ENCODE assay signal across 8 cellular contexts in the genomic region with DNA sequence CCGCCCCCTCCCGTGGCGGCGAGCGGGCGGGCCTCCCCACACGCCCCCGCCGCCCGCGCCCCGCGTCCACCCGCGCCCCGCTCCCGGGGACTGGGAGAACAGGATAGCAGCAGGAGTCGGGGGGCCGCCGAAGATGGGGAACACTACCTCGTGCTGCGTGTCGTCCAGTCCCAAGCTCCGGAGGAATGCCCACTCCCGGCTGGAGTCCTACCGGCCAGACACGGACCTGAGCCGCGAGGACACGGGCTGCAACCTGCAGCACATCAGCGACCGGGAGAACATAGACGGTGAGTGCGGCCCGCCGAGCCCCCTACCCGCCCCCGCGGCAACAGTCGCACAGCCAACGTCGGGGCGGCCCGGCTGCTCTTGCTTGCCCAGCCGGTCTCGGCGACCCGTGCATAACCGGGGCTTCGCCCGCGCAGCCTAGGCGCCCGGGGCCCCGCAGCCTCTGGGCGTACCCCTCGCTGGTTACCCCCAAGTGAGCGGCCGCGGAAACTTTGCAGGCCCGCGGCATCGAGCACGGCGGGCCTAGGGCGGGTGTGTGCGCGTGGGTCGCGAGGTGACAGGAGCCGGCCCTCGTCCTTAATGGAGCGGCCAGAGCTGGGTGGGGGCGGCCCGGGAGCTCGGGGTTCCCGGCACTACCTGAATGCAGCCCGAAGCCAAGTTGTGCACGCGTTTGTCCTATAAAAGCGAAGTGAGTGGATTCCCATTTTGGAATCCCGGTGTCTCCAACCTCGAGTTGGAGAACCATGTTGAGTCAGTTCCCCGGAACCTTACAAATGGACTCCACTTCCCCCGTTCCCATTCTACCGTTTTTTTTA. TPM values are rescaled to one million over a fixed set of nuclear protein-coding genes. Genes with fewer than 3 reads are reported as not detected.
DNase-seq lines count a peak whose midpoint lies in the region; ATAC-seq, FAIRE-seq and TF ChIP-seq lines count a peak whose summit lies in the region.

No MANE protein-coding gene starts in this region.

- TF ChIP-seq CTCF in bronchial epithelial cell (IDR thresholded peaks at IDR 0.05; ENCODE audit: insufficient read depth, low read length, severe bottlenecking) (no peak), kidney epithelial cell (IDR thresholded peaks at IDR 0.05; ENCODE audit: insufficient read depth, low read length, poor library complexity, severe bottlenecking) (no peak)

- peak; percentile 54 for DNase-seq in NCI-H748 (lab: John Stamatoyannopoulos, UW; ENCODE audit: unreplicated experiment)
- DNase-seq in NCI-H748 treated with DMSO at 0.1 percent for 48 hours (lab: John Stamatoyannopoulos, UW) = no peak
- DNase-seq in T-helper 2 cell = peak in 3 of 5 experiments; percentile 14 to 35 (median 16)
- no peak for DNase-seq in bronchial epithelial cell (ENCODE audit: low read depth)
- no peak for DNase-seq in kidney epithelial cell (ENCODE audit: low read depth)
- DNase-seq in stimulated activated CD4-positive, alpha-beta T cell treated with anti-CD3 and anti-CD28 coated beads, Interleukin-4, amount 100 ng/mL, for 24 hours = peak; percentile 26
- DNase-seq in NCI-H345 treated with DMSO at 0.1 percent for 48 hours (lab: John Stamatoyannopoulos, UW; ENCODE audit: unreplicated experiment) = no peak

- FAIRE-seq in bronchial epithelial cell (lab: Jason Lieb, UNC) = no peak

- peak overlapping the region; percentile 91 for H3K4me3 ChIP-seq in bronchial epithelial cell (ENCODE audit: low read depth, low read length)
- peak overlapping the region; percentile 83 for H3K4me3 ChIP-seq in kidney epithelial cell (ENCODE audit: low read depth, low read length)

- H3K36me3 ChIP-seq in bronchial epithelial cell (ENCODE audit: control insufficient read depth, insufficient read depth, low read length) (no peaks in the 10 kb centered on the region), kidney epithelial cell (ENCODE audit: control insufficient read depth, insufficient read depth, low read length) (no peaks in the 10 kb centered on the region)

- ATAC-seq in HG03108 (IDR thresholded peaks at IDR 0.05; ENCODE audit: unreplicated experiment) = peak; percentile 4

- H3K27me3 ChIP-seq in bronchial epithelial cell (ENCODE audit: control insufficient read depth, insufficient read depth, low read length) (no peaks in the 10 kb centered on the region), kidney epithelial cell (ENCODE audit: control insufficient read depth, insufficient read depth, low read length) (no peaks in the 10 kb centered on the region)

RNA-seq across cellular contexts. Expression of a gene that starts 0.8 kb away (rescaled TPM):
- total RNA-seq in bronchial epithelial cell (66.3 and 80.6 TPM in 2 replicates), kidney epithelial cell (41.3 and 55.7 TPM in 2 replicates)

Comparison
In these comparisons a context has a peak if more than half of its experiments do, and no peak if none do; other contexts are left out.
1. DNase-seq: peak in NCI-H748 (single experiment), T-helper 2 cell (3 of 5) and stimulated activated CD4-positive, alpha-beta T cell treated with anti-CD3 and anti-CD28 coated beads, Interleukin-4, amount 100 ng/mL, for 24 hours (single experiment); none in NCI-H748 treated with DMSO at 0.1 percent for 48 hours (single experiment), bronchial epithelial cell (single experiment), kidney epithelial cell (single experiment) and NCI-H345 treated with DMSO at 0.1 percent for 48 hours (single experiment).